Comparison of ENCODE assay signal across 8 cellular contexts in the genomic region with DNA sequence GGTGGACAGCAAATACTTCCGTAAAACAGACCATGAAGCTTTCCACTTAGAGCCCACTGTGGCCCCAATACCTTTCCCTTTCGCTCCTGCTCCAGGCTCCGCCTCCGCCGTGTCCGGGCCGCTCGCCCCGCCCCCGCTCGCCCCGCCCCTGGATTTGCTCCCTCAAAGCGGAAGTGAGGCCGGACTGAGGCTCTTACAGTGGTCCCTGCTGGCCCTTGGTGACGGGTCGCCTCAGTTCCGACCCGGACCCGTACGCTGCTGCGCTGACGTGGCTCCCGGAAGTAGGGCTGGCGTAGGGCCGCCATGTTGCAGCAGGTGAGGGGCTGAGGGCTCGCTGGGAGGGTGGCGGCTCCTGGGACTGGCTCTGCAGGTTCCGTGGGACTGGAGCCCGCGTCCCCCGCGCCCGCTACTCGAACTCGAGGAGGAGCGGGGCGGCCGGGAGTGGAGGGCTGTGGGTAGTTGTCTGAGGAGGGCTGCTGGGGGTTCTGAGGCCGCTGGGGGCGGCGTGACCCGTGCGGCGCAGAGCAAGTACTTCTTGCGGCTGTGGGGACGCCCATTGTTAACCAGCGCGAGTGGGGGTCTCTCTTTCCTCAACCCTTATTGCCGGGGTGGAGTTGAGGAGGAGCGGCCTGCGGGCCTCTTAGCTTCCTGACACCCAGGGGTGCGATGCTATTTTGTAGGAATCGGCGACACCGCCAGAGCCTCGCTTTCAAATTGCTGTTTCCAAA. TPM values are rescaled to one million over a fixed set of nuclear protein-coding genes. Genes with fewer than 3 reads are reported as not detected.
A peak's percentile ranks its signal among the peaks of the same experiment; 100 is the strongest.
DNase-seq lines count a peak whose midpoint lies in the region; ATAC-seq, FAIRE-seq and TF ChIP-seq lines count a peak whose summit lies in the region.
"Not testable (repeated sequence)": the region's sequence is repeated elsewhere in the genome, so short reads cannot be mapped to it uniquely, and the experiment has no call there.

Gene TVP23B (plus strand): TSS at position 193 of the 728 bp plus-strand sequence. CDS start 111 bp downstream, at position 304.

- H3K79me2 ChIP-seq in parathyroid adenoma, result not testable (repeated sequence)

- DNase-seq in GM12891 (ENCODE audit: insufficient read length, low spot score), result peak; percentile 44
- DNase-seq in NCI-H1417 treated with DMSO at 0.1 percent for 48 hours (lab: John Stamatoyannopoulos, UW), result peak; percentile 51
- peak; percentile 95 to 98 for DNase-seq in SW 1271 (lab: John Stamatoyannopoulos, UW)
- DNase-seq in activated naive CD8-positive, alpha-beta T cell treated with anti-CD3 and anti-CD28 coated beads, Interleukin-2, amount 50 U/mL, for 16 hours (ENCODE audit: low read depth, low spot score), result peak; percentile 96
- peak; percentile 95 to 98 for DNase-seq in cardiac muscle cell (ENCODE audit: low read depth in 1 of 2, low spot score in 1 of 2)
- DNase-seq in tibial artery, result peak; percentile 96 to 99

- intact Hi-C loops in tibial artery (cut with DNase I; ENCODE audit: low total_unique reads), result not testable (repeated sequence)

- not testable (repeated sequence) for H3K27me3 ChIP-seq in cardiac muscle cell; parathyroid adenoma (ENCODE audit: control insufficient read depth, insufficient read depth, low read length); tibial artery

- TF ChIP-seq CTCF in cardiac muscle cell (IDR thresholded peaks at IDR 0.05; ENCODE audit: low read depth, low read length); parathyroid adenoma (IDR thresholded peaks at IDR 0.05); tibial artery (IDR thresholded peaks at IDR 0.05): not testable (repeated sequence)

- ATAC-seq in HG02798 (IDR thresholded peaks at IDR 0.05; ENCODE audit: poor library complexity, unreplicated experiment), result peak; percentile 99

- not testable (repeated sequence) for TF ChIP-seq POLR2A in GM12891 (IDR thresholded peaks at IDR 0.05; ENCODE audit: low read depth, low read length)

- peak; percentile 88 for FAIRE-seq in GM12891 (lab: Jason Lieb, UNC)

- not testable (repeated sequence) for H3K4me2 ChIP-seq in parathyroid adenoma (ENCODE audit: low read length)

- H3K9ac ChIP-seq in parathyroid adenoma, result not testable (repeated sequence)

- not testable (repeated sequence) for H3K4me1 ChIP-seq in cardiac muscle cell (ENCODE audit: low read depth); parathyroid adenoma
- H3K4me1 ChIP-seq in tibial artery, result peaks cover 0 to 16% (median 0%) of the 10 kb centered on the region in 4 donors

- H3K4me3 ChIP-seq in cardiac muscle cell, result peak within 1 kb of the TSS; percentile 33
- peak within 1 kb of the TSS; percentile 65 for H3K4me3 ChIP-seq in parathyroid adenoma (ENCODE audit: low read depth, low read length)
- H3K4me3 ChIP-seq in tibial artery, result peak within 1 kb of the TSS; percentile 64 to 67

- H3K9me3 ChIP-seq in cardiac muscle cell (ENCODE audit: low read depth); parathyroid adenoma (ENCODE audit: control insufficient read depth, low read length); tibial artery: not testable (repeated sequence)

- peak within 1 kb of the TSS; percentile 71 for H3K27ac ChIP-seq in cardiac muscle cell
- peak within 1 kb of the TSS; percentile 69 for H3K27ac ChIP-seq in parathyroid adenoma
- peak within 1 kb of the TSS; percentile 77 to 80 for H3K27ac ChIP-seq in tibial artery

- H2AFZ ChIP-seq in parathyroid adenoma, result peak within 1 kb of the TSS; percentile 66

- H3K36me3 ChIP-seq in cardiac muscle cell; parathyroid adenoma (ENCODE audit: control insufficient read depth, insufficient read depth, low read length); tibial artery: not testable (repeated sequence)

TF ChIP-seq in GM12891, 5 proteins besides CTCF, POLR2A, EP300 and RAD21:
- TF ChIP-seq POLR2AphosphoS5 (IDR thresholded peaks at IDR 0.05; ENCODE audit: low read depth, low read length) (peak; percentile 71), SPI1 (IDR thresholded peaks at IDR 0.05; ENCODE audit: low read depth, low read length) (peak; percentile 56; the same call in 1 of the 2 replicates)

RNA-seq across cellular contexts. Expression of gene TVP23B, which starts in this region (rescaled TPM):
- 25.8 TPM for polyA plus RNA-seq in GM12891 (2012; ENCODE audit: low read depth, missing spikeins)
- total RNA-seq in cardiac muscle cell, result 17.8 and 25.3 TPM in 2 replicates
- 25.7 and 28.3 TPM in 2 replicates for polyA plus RNA-seq in cardiac muscle cell

Comparison
In these comparisons a context has a peak if more than half of its experiments do, and no peak if none do; other contexts are left out.
1. Peak in every context shown above with its lines: DNase-seq, ATAC-seq, H3K4me3 ChIP-seq and H3K27ac ChIP-seq.
2. DNase-seq: peak in every context shown above with its lines; median percentile 98 in tibial artery; 96 in SW 1271; 96 in cardiac muscle cell; 96 in activated naive CD8-positive, alpha-beta T cell treated with anti-CD3 and anti-CD28 coated beads, Interleukin-2, amount 50 U/mL, for 16 hours; 51 in NCI-H1417 treated with DMSO at 0.1 percent for 48 hours; 44 in GM12891.